ENCODE assay signal across 1 cellular context in the genomic region with DNA sequence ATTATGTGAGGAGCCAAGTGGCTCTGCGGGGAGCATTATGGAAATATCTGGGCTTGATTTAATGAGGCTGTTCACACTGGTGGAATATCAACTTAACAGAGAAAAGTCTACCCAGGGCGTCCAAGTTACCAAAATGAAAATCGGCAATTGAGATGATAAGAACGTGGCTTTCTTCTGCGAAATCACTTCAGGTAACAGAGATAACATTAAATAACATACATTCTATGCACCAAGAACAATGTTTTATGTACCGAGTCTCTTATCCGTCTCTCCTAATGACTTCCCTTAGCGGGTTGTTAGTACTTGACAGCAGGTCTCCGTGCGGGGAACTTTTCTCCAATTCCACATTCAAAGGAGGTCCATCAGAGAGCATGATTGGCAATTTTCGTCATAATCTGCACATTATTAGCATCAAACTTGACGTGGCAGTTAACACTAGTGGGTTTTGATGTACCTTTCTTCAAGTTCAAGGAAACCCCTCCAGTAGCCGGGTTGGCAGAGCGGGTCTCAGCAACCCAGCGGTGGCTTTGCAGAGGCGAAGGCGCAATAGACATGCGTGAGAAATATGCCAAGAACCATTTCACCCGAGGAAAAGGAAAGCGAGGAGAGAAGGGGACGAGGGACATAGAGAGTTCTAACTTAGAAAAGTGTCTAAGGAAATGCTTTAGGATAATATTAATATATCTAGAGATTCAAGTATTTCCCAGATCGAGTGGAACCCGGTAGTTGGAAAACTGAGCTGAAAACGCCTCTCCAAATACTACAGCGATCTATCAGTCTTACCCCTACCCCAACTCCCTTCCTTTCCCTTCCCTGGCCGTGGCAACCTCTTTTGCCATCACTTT.
TF ChIP-seq lines count a peak whose summit lies in the region.

No MANE protein-coding gene starts in this region.

TF ChIP-seq in endothelial cell of umbilical vein, 7 proteins besides CTCF, POLR2A, EP300 and RAD21:
- TF ChIP-seq MYC (IDR thresholded peaks at IDR 0.05; ENCODE audit: low read depth, low read length) = no peak
- peak; percentile 87 for TF ChIP-seq EZH2 (IDR thresholded peaks at IDR 0.05; ENCODE audit: borderline replicate concordance, low read depth, low read length, severe bottlenecking)
- no peak for TF ChIP-seq FOS (IDR thresholded peaks at IDR 0.05; ENCODE audit: borderline replicate concordance, insufficient read depth, low read length)
- TF ChIP-seq MAX (IDR thresholded peaks at IDR 0.05; ENCODE audit: insufficient read depth, insufficient read length) = no peak
